In the genomic region with DNA sequence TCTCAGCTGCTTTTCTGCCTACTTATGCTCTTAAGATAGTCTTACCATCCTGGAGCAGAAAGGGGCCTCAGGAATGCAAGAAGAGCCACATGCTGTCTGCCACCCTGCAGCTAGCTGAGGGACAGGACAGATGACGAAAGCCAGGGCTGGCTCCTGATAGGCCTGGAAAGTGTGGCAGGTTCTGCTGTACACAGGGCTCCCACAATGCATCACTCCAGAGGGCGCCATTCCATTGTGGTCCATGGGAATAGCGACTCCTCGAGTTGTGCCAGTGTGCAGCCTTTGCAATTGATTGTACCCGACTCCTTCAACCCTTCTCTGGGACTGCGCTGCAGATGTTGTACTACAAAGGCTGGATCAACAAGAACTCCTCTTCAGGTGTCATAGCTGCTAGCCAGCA, we compare ENCODE assay signal across 19 cellular contexts. TPM values are rescaled to one million over a fixed set of nuclear protein-coding genes. Genes with fewer than 3 reads are reported as not detected.
DNase-seq lines count a peak whose midpoint lies in the region; ATAC-seq and TF ChIP-seq lines count a peak whose summit lies in the region.
"Had no signal": no experiment of that assay in that cellular context is flagged by ENCODE, and none has a peak within 500 bp of the region (broad histone marks: within the 10 kb centered on the region; RNA-seq: fewer than 3 reads in every experiment).

No MANE protein-coding gene starts in this region.

- intact Hi-C loops in A673 (cut with micrococcal nuclease; ENCODE audit: unreplicated experiment) (no loop called here), cardiac septum (cut with DNase I) (no loop called here)

- H3K27me3 Mint-ChIP-seq in HFFc6 (ENCODE audit: insufficient read depth), result peaks cover 48% of the 10 kb centered on the region

- no peaks in the 10 kb centered on the region for H3K36me3 Mint-ChIP-seq in HFFc6 (ENCODE audit: low read depth)

- no peak for TF ChIP-seq EP300 in gastroesophageal sphincter (IDR thresholded peaks at IDR 0.05)

- H3K4me1 ChIP-seq in A673 (ENCODE audit: insufficient read depth, low read length, poor library complexity, severe bottlenecking) (no peaks in the 10 kb centered on the region), gastroesophageal sphincter (no peaks in the 10 kb centered on the region)
- H3K4me1 ChIP-seq: HAP-1, Peyer's patch, SJSA1 had no signal

- ATAC-seq in gastroesophageal sphincter, result no peak

- no peak overlapping the region for H3K27ac ChIP-seq in A673 (ENCODE audit: low read depth, low read length, poor library complexity, severe bottlenecking)
- H3K27ac ChIP-seq in gastroesophageal sphincter, result no peak overlapping the region
- H3K27ac ChIP-seq: Peyer's patch, SJSA1 had no signal

- CTCF ChIA-PET in A673 (lab: Charles Lee), result no interaction called here

- H3K27me3 ChIP-seq in A673 (replicated peaks; ENCODE audit: insufficient read depth, low read depth, low read length, poor library complexity) (peaks cover 20% of the 10 kb centered on the region), gastroesophageal sphincter (peaks cover 23% of the 10 kb centered on the region)
- H3K27me3 ChIP-seq: Peyer's patch, SJSA1 had no signal

- no TSS peak for BruUV-seq in A673 (replicated peaks; lab: Mats Ljungman, UMichigan)

- H3K36me3 ChIP-seq in A673 (ENCODE audit: insufficient read depth, low read length, poor library complexity, severe bottlenecking) (no peaks in the 10 kb centered on the region), gastroesophageal sphincter (no peaks in the 10 kb centered on the region)
- H3K36me3 ChIP-seq: HAP-1, Peyer's patch, SJSA1 had no signal

- H3K4me3 ChIP-seq in A673 (ENCODE audit: low read depth, low read length, poor library complexity, severe bottlenecking), result no peak overlapping the region
- H3K4me3 ChIP-seq in gastroesophageal sphincter, result no peak overlapping the region
- H3K4me3 ChIP-seq: HAP-1, Peyer's patch, SJSA1 had no signal

- H3K4me3 Mint-ChIP-seq in HFFc6, result no peak overlapping the region
- H3K4me3 Mint-ChIP-seq: B cell had no signal

- TF ChIP-seq CTCF in A673 (conservative IDR thresholded peaks at IDR 0.05; ENCODE audit: low read depth, low read length) (no peak), HFFc6 (IDR thresholded peaks at IDR 0.05) (peak; percentile 21; the same call in 1 of the 2 replicates), gastroesophageal sphincter (IDR thresholded peaks at IDR 0.05) (no peak)

- H3K9me3 ChIP-seq in A673 (ENCODE audit: low read depth, low read length, poor library complexity, severe bottlenecking), result no peaks in the 10 kb centered on the region
- no peaks in the 10 kb centered on the region for H3K9me3 ChIP-seq in gastroesophageal sphincter
- H3K9me3 ChIP-seq: HAP-1, Peyer's patch, SJSA1 had no signal

- H3K4me1 Mint-ChIP-seq in HFFc6 (ENCODE audit: low read depth), result peaks cover 12% of the 10 kb centered on the region

- H3K9me3 Mint-ChIP-seq in HFFc6, result no peaks in the 10 kb centered on the region

- H3K27ac Mint-ChIP-seq in HFFc6, result no peak overlapping the region
- H3K27ac Mint-ChIP-seq: B cell had no signal

- POLR2A ChIA-PET in A673 (lab: Charles Lee; ENCODE audit: low non-redundant PET), result no interaction called here

- no peak for TF ChIP-seq POLR2A in gastroesophageal sphincter (IDR thresholded peaks at IDR 0.05)

- DNase-seq in A673 (ENCODE audit: low spot score) (peak; percentile 27), HFFc6 (no peak), RPMI8226 (peak; percentile 20), islet precursor cell (peak; percentile 84), activated gamma-delta T cell treated with Interleukin-2 at 50 U/mL for 16 hours (no peak), cardiac septum (ENCODE audit: low spot score) (no peak)
- no peak for DNase-seq in stimulated activated CD4-positive, alpha-beta T cell treated with anti-CD3 and anti-CD28 coated beads, Interleukin-4, amount 100 ng/mL, for 4 hours
- DNase-seq: EL, NCI-H1092 treated with DMSO at 0.1 percent for 48 hours, NCI-H1436 treated with DMSO at 0.1 percent for 48 hours, NCI-H1930, NCI-H2227 treated with DMSO at 0.1 percent for 48 hours, NCI-H510A, Peyer's patch had no signal

- WGBS in gastroesophageal sphincter (ENCODE audit: low coverage in 1 of 2), 2 donors, result 71% methylated on average over 2 of the region's 6 CpGs; no CpG with 5 or more reads in 1 of the 2 donors

RNA-seq across cellular contexts. Expression of gene ACAN, which starts 11.2 kb away (rescaled TPM):
- total RNA-seq in A673 (2021) (not detected in 2 replicates), cardiac septum (1.9 TPM), gastroesophageal sphincter (under 1 TPM in 3 of 4 donors, not detected in 1; 0.04 to 0.17 (median 0.13) TPM)
- total RNA-seq in HFFc6 (2021; fragmentation: NEBNext Ultra II Directional; extraction: Animal tissue kit (Norgen Biotek cat#: 25700)), result under 1 TPM in 3 of 6 experiments, not detected in 3; 0.02 to 0.14 (median 0.10) TPM
- total RNA-seq: B cell, OCI-LY7, SJSA1 had no signal

Comparison
In these comparisons a context has a peak if more than half of its experiments do, and no peak if none do; other contexts are left out.
1. DNase-seq: peak in A673 (single experiment), RPMI8226 (single experiment) and islet precursor cell (single experiment); none in HFFc6 (single experiment), activated gamma-delta T cell treated with Interleukin-2 at 50 U/mL for 16 hours (single experiment), cardiac septum (single experiment) and stimulated activated CD4-positive, alpha-beta T cell treated with anti-CD3 and anti-CD28 coated beads, Interleukin-4, amount 100 ng/mL, for 4 hours (0 of 2).